25 cellular contexts compared by ENCODE assay signal in the genomic region with DNA sequence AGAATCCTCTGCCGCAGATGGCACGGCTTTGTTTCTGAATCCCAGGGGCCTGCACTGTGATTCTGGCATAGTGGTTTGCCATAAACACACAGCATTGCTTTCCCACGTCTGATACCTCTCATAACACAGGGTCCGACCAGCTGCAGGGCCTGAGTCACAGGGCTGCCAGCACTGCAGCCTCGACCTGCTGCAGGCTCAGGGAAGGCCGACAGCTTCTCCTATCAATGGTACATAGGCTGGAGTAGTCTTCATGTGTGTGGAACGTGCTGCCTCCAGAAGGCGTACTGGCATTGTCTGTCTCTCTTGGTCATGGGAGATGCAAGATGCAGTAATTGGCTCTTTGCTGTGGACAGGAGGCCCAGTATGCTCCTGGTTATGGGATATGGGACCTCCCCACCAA.
"Had no signal": no experiment of that assay in that cellular context is flagged by ENCODE, and none has a peak within 500 bp of the region (broad histone marks: within the 10 kb centered on the region; RNA-seq: fewer than 3 reads in every experiment).

No MANE protein-coding gene starts in this region.

- H3K9me3 ChIP-seq: pancreas, thyroid gland had no signal

- H3K36me3 ChIP-seq: esophagus squamous epithelium, lower lobe of right lung, pancreas, thyroid gland had no signal

- H3K4me1 ChIP-seq: lower lobe of right lung, pancreas, thyroid gland had no signal

- H3K27me3 ChIP-seq: esophagus squamous epithelium, pancreas, thyroid gland had no signal

- DNase-seq: dermis blood vessel endothelial cell; effector memory CD4-positive, alpha-beta T cell; erythroblast; esophagus squamous epithelium; foreskin melanocyte; glutamatergic neuron; hypothalamus; immature natural killer cell; left ventricle myocardium superior; lower lobe of right lung; natural killer cell; occipital lobe; pancreas; stimulated activated CD4-positive, alpha-beta T cell treated with anti-CD3 and anti-CD28 coated beads, Interleukin-12 subunit alpha, Interleukin-12 subunit beta, amount 100 ng/mL, for 4 hours; stimulated activated CD4-positive, alpha-beta T cell treated with anti-CD3 and anti-CD28 coated beads, Interleukin-1b, Interleukin-23, amount 100 ng/mL, for 48 hours; stimulated activated CD4-positive, alpha-beta T cell treated with anti-CD3 and anti-CD28 coated beads, Interleukin-4, amount 100 ng/mL, for 1 hour; stimulated activated CD8-positive, alpha-beta memory T cell treated with anti-CD3 and anti-CD28 coated beads, Interleukin-4, amount 100 ng/mL, for 48 hours; stimulated activated naive CD4-positive, alpha-beta T cell; stimulated activated naive CD8-positive, alpha-beta T cell treated with anti-CD3 and anti-CD28 coated beads, Interleukin-15, amount 100 ng/mL, for 72 hours; thyroid gland; trophoblast cell had no signal

- H3K4me3 ChIP-seq: coronary artery, esophagus squamous epithelium, lower lobe of right lung, pancreas, smooth muscle cell, thyroid gland had no signal

- FAIRE-seq: endometrium, pancreas had no signal

- ATAC-seq: left ventricle myocardium superior; natural killer cell; pancreas; sciatic nerve; stimulated activated naive CD8-positive, alpha-beta T cell treated with anti-CD3 and anti-CD28 coated beads, Interleukin-15, amount 100 ng/mL, for 72 hours had no signal

- H3K27ac ChIP-seq: coronary artery, esophagus squamous epithelium, lower lobe of right lung, pancreas, thyroid gland had no signal
